In genomic region chrX:48897157-48897620, GRCh38 we compare ENCODE assay signal across 1 cellular context.
TF ChIP-seq lines count a peak whose summit lies in the region.

No MANE protein-coding gene starts in this region.

TF ChIP-seq in GM23338, 12 proteins besides CTCF, POLR2A, EP300 and RAD21 (continued from another document):
- no peak for TF ChIP-seq ZNF462 (CRISPR knock-in tag; IDR thresholded peaks at IDR 0.05)
- TF ChIP-seq EZH2 (IDR thresholded peaks at IDR 0.05; ENCODE audit: low read depth, unreplicated experiment) = no peak
- no peak for TF ChIP-seq NANOG (IDR thresholded peaks at IDR 0.05; ENCODE audit: borderline replicate concordance)
- TF ChIP-seq ZNF114 (CRISPR knock-in tag; IDR thresholded peaks at IDR 0.05) = no peak
- TF ChIP-seq EZH2phosphoT487 (IDR thresholded peaks at IDR 0.05; ENCODE audit: unreplicated experiment) = no peak
- TF ChIP-seq POLR2AphosphoS5 (IDR thresholded peaks at IDR 0.05; ENCODE audit: low read depth) = no peak
- no peak for TF ChIP-seq STAT1 (IDR thresholded peaks at IDR 0.05; ENCODE audit: unreplicated experiment)
- no peak for TF ChIP-seq ZNF331 (CRISPR knock-in tag; IDR thresholded peaks at IDR 0.05; ENCODE audit: low read depth)
- TF ChIP-seq ETS1 (IDR thresholded peaks at IDR 0.05) = no peak
- no peak for TF ChIP-seq CREB1 (CRISPR knock-in tag; IDR thresholded peaks at IDR 0.05; ENCODE audit: low read depth)
- TF ChIP-seq REST (IDR thresholded peaks at IDR 0.05; ENCODE audit: unreplicated experiment) = no peak
